Comparison of ENCODE assay signal across 8 cellular contexts in genomic region chr16:11740567-11740966, GRCh38. TPM values are rescaled to one million over a fixed set of nuclear protein-coding genes. Genes with fewer than 3 reads are reported as not detected.
DNase-seq lines count a peak whose midpoint lies in the region; ATAC-seq and TF ChIP-seq lines count a peak whose summit lies in the region.

No MANE protein-coding gene starts in this region.

- H3F3A ChIP-seq in SK-N-SH (replicated peaks; ENCODE audit: insufficient read depth): peaks cover 9% of the 10 kb centered on the region

- H4K20me1 ChIP-seq in SK-N-SH (ENCODE audit: insufficient read depth): peaks cover 50% of the 10 kb centered on the region

- TF ChIP-seq POLR2A in gastroesophageal sphincter (IDR thresholded peaks at IDR 0.05): no peak

- POLR2A ChIA-PET in SK-N-SH (lab: Yijun Ruan, JAX): no interaction called here
- POLR2A ChIA-PET in WTC11 (lab: Charles Lee): no interaction called here

- peak overlapping the region; percentile 87; the same call in 1 of the 2 replicates for H3K9ac ChIP-seq in SK-N-SH

- H3K4me3 Mint-ChIP-seq in WTC11: peak overlapping the region; percentile 93
- peak overlapping the region; percentile 99 for H3K4me3 Mint-ChIP-seq in stimulated activated memory B cell treated with anti-CD40 and anti-IgM and Interleukin-4, amounts not matched to agents 10 μg/mL and 1 μg/mL and 100 μg/mL, for 72 hours

- no peaks in the 10 kb centered on the region for H3K9me2 ChIP-seq in SK-N-SH

- H3K27me3 ChIP-seq in SK-N-SH (ENCODE audit: insufficient read depth): no peaks in the 10 kb centered on the region
- no peaks in the 10 kb centered on the region for H3K27me3 ChIP-seq in gastroesophageal sphincter

- H3K9me3 Mint-ChIP-seq in WTC11: no peaks in the 10 kb centered on the region
- H3K9me3 Mint-ChIP-seq in stimulated activated memory B cell treated with anti-CD40 and anti-IgM and Interleukin-4, amounts not matched to agents 10 μg/mL and 1 μg/mL and 100 μg/mL, for 72 hours: no peaks in the 10 kb centered on the region

- peaks cover 6 to 14% of the 10 kb centered on the region in 2 experiments; a peak in 3 of 4 replicates for H3K4me1 ChIP-seq in SK-N-SH (ENCODE audit: control insufficient read depth in 1 of 2, insufficient read depth in 2 of 2, low read depth in 1 of 2, low read length in 1 of 2)
- H3K4me1 ChIP-seq in gastroesophageal sphincter: peaks cover 5 to 72% (median 9%) of the 10 kb centered on the region in 3 donors

- no peak for TF ChIP-seq RAD21 in SK-N-SH (IDR thresholded peaks at IDR 0.05; ENCODE audit: low read length)

- CTCF ChIA-PET in SK-N-SH (lab: Yijun Ruan, JAX): interaction anchor here (1.7 kb wide), 1 partner anchor 38 kb away, joined by 3 read pairs; no protein-coding TSS in a partner anchor
- CTCF ChIA-PET in WTC11 (lab: Charles Lee): no interaction called here

- WGBS in SK-N-SH (ENCODE audit: low lambda C conversion rate): 91% methylated on average over 3 of the region's 3 CpGs
- WGBS in gastroesophageal sphincter (ENCODE audit: low coverage in 1 of 2), 2 donors: 45 to 55% methylated on average over 3 of the region's 3 CpGs

- no peak overlapping the region for H3K27ac Mint-ChIP-seq in WTC11
- peak overlapping the region; percentile 95 for H3K27ac Mint-ChIP-seq in stimulated activated memory B cell treated with anti-CD40 and anti-IgM and Interleukin-4, amounts not matched to agents 10 μg/mL and 1 μg/mL and 100 μg/mL, for 72 hours

- H2AFZ ChIP-seq in SK-N-SH (ENCODE audit: low read depth): no peak overlapping the region

- DNase-seq in SK-N-SH (no peak), WTC11 (ENCODE audit: low spot score) (no peak), NCI-H2171 treated with DMSO at 0.1 percent for 48 hours (lab: John Stamatoyannopoulos, UW) (no peak), NCI-H187 treated with DMSO at 0.1 percent for 48 hours (lab: John Stamatoyannopoulos, UW) (no peak)

- H3K79me2 ChIP-seq in SK-N-SH (ENCODE audit: insufficient read depth): peaks cover 71% of the 10 kb centered on the region

- no peaks in the 10 kb centered on the region for H3K27me3 Mint-ChIP-seq in WTC11 (ENCODE audit: low read depth)
- H3K27me3 Mint-ChIP-seq in stimulated activated memory B cell treated with anti-CD40 and anti-IgM and Interleukin-4, amounts not matched to agents 10 μg/mL and 1 μg/mL and 100 μg/mL, for 72 hours: no peaks in the 10 kb centered on the region

- TF ChIP-seq CTCF in SK-N-SH (IDR thresholded peaks at IDR 0.05) (no peak), WTC11 (IDR thresholded peaks at IDR 0.05) (no peak), gastroesophageal sphincter (IDR thresholded peaks at IDR 0.05) (no peak)

- peak overlapping the region in 1 of 2 experiments; percentile 87; a peak in 2 of 4 replicates for H3K4me3 ChIP-seq in SK-N-SH (ENCODE audit: low read depth in 2 of 2, low read length in 1 of 2)
- H3K4me3 ChIP-seq in gastroesophageal sphincter: peak overlapping the region in 1 of 2 donors; percentile 89

- TF ChIP-seq EP300 in SK-N-SH (IDR thresholded peaks at IDR 0.05; ENCODE audit: borderline replicate concordance in 1 of 2, low read depth in 1 of 2, low read length in 1 of 2) (no peak), gastroesophageal sphincter (IDR thresholded peaks at IDR 0.05) (no peak)

- peaks cover 10 to 11% of the 10 kb centered on the region in 2 experiments for H3K36me3 ChIP-seq in SK-N-SH (replicated peaks in 1 of 2; ENCODE audit: control insufficient read depth in 1 of 2, insufficient read depth in 2 of 2, low read length in 1 of 2)
- H3K36me3 ChIP-seq in gastroesophageal sphincter: peaks cover 0 to 16% of the 10 kb centered on the region in 2 donors

- H3K9me3 ChIP-seq in SK-N-SH (no peaks in the 10 kb centered on the region), gastroesophageal sphincter (no peaks in the 10 kb centered on the region)

- H3K4me1 Mint-ChIP-seq in WTC11: peaks cover 21% of the 10 kb centered on the region
- peaks cover 66% of the 10 kb centered on the region for H3K4me1 Mint-ChIP-seq in stimulated activated memory B cell treated with anti-CD40 and anti-IgM and Interleukin-4, amounts not matched to agents 10 μg/mL and 1 μg/mL and 100 μg/mL, for 72 hours

- no peak for ATAC-seq in SK-N-SH treated with all-trans-retinoic acid at 6 μM for 48 hours
- no peak for ATAC-seq in WTC11
- no peak for ATAC-seq in gastroesophageal sphincter
- no peak for ATAC-seq in stimulated activated memory B cell treated with anti-CD40 and anti-IgM and Interleukin-4, amounts not matched to agents 10 μg/mL and 1 μg/mL and 100 μg/mL, for 72 hours
- no peak for ATAC-seq in HG02610 (IDR thresholded peaks at IDR 0.05; ENCODE audit: unreplicated experiment)

- peak overlapping the region; percentile 93 for H3K4me2 ChIP-seq in SK-N-SH

- no peak overlapping the region for H3K27ac ChIP-seq in SK-N-SH (ENCODE audit: low read depth in 2 of 2, low read length in 1 of 2)
- H3K27ac ChIP-seq in gastroesophageal sphincter: peak overlapping the region in 3 of 4 donors; percentile 95 to 99 (median 97)

- peaks cover 5% of the 10 kb centered on the region; the same call in 1 of the 2 replicates for H3K36me3 Mint-ChIP-seq in WTC11
- H3K36me3 Mint-ChIP-seq in stimulated activated memory B cell treated with anti-CD40 and anti-IgM and Interleukin-4, amounts not matched to agents 10 μg/mL and 1 μg/mL and 100 μg/mL, for 72 hours: peaks cover 29% of the 10 kb centered on the region

TF ChIP-seq in SK-N-SH, 30 proteins besides CTCF, POLR2A, EP300 and RAD21:
- no peak for TF ChIP-seq MEF2A (IDR thresholded peaks at IDR 0.05; ENCODE audit: borderline replicate concordance, low read depth)
- TF ChIP-seq MXI1 (IDR thresholded peaks at IDR 0.05; ENCODE audit: low read depth, low read length): 0 out of 2 replicates have a peak, but pooled peaks have one; percentile 16
- TF ChIP-seq CHD2 (IDR thresholded peaks at IDR 0.05; ENCODE audit: low read length, partially characterized antibody): no peak

TF ChIP-seq in SK-N-SH treated with all-trans-retinoic acid at 6 μM for 48 hours, 23 proteins besides CTCF, POLR2A, EP300 and RAD21 (continues in another document):
- TF ChIP-seq ZFP30 (CRISPR knock-in tag; IDR thresholded peaks at IDR 0.05): no peak
- no peak for TF ChIP-seq ARNTL (CRISPR knock-in tag; IDR thresholded peaks at IDR 0.05; ENCODE audit: borderline replicate concordance, low read depth)
- no peak for TF ChIP-seq ZNF8 (CRISPR knock-in tag; IDR thresholded peaks at IDR 0.05)
- TF ChIP-seq ISL1 (CRISPR knock-in tag; IDR thresholded peaks at IDR 0.05): no peak
- no peak for TF ChIP-seq PATZ1 (CRISPR knock-in tag; IDR thresholded peaks at IDR 0.05; ENCODE audit: borderline replicate concordance)

TF ChIP-seq in WTC11, 78 proteins besides CTCF, POLR2A, EP300 and RAD21 (continues in another document):
- no peak for TF ChIP-seq IRF2 (CRISPR knock-in tag; IDR thresholded peaks at IDR 0.05; ENCODE audit: borderline replicate concordance, low read depth)
- no peak for TF ChIP-seq PRRX2 (CRISPR knock-in tag; IDR thresholded peaks at IDR 0.05)
- no peak for TF ChIP-seq ATF1 (CRISPR knock-in tag; IDR thresholded peaks at IDR 0.05)
- TF ChIP-seq ZNF138 (CRISPR knock-in tag; conservative IDR thresholded peaks at IDR 0.05): no peak
- no peak for TF ChIP-seq TEAD4 (CRISPR knock-in tag; IDR thresholded peaks at IDR 0.05)
- TF ChIP-seq MAX (CRISPR knock-in tag; IDR thresholded peaks at IDR 0.05): no peak
- no peak for TF ChIP-seq ZNF671 (CRISPR knock-in tag; IDR thresholded peaks at IDR 0.05)
- TF ChIP-seq TCF7 (CRISPR knock-in tag; IDR thresholded peaks at IDR 0.05; ENCODE audit: low read depth): no peak
- TF ChIP-seq ZNF263 (CRISPR knock-in tag; IDR thresholded peaks at IDR 0.05; ENCODE audit: low read depth): no peak
- no peak for TF ChIP-seq ZMAT4 (CRISPR knock-in tag; IDR thresholded peaks at IDR 0.05)
- no peak for TF ChIP-seq ETV6 (CRISPR knock-in tag; IDR thresholded peaks at IDR 0.05)

RNA-seq across cellular contexts. Expression of gene TXNDC11, which starts 2.1 kb away (rescaled TPM):
- 37.0 and 39.6 TPM in 2 replicates for polyA plus RNA-seq in SK-N-SH (2012; rRNA removed)
- 27.5 and 32.6 TPM in 2 replicates for polyA plus RNA-seq in SK-N-SH (2012; cell fraction: cytosol; rRNA removed)
- 39.7 and 55.5 TPM in 2 replicates for polyA plus RNA-seq in SK-N-SH (2012; cell fraction: nucleus; rRNA removed)
- total RNA-seq in WTC11 (2021): 11.1 to 11.5 TPM (median 11.4 TPM) in 3 replicates
- total RNA-seq in gastroesophageal sphincter: 10 to 100 TPM; 30.2 to 53.5 (median 46.4) TPM

RNA-seq across cellular contexts. Expression of gene ZC3H7A, which starts 56.5 kb away (rescaled TPM):
- polyA plus RNA-seq in SK-N-SH (2012; rRNA removed): 31.9 and 38.7 TPM in 2 replicates
- polyA plus RNA-seq in SK-N-SH (2012; cell fraction: cytosol; rRNA removed): 39.8 and 48.0 TPM in 2 replicates
- 71.8 and 77.3 TPM in 2 replicates for polyA plus RNA-seq in SK-N-SH (2012; cell fraction: nucleus; rRNA removed)
- total RNA-seq in WTC11 (2021): 39.9 to 45.9 TPM (median 43.0 TPM) in 3 replicates
- total RNA-seq in gastroesophageal sphincter: 10 to 100 TPM; 55.5 to 78.9 (median 68.4) TPM

Comparison
In these comparisons a context has a peak if more than half of its experiments do, and no peak if none do; other contexts are left out.
1. H3K27ac ChIP-seq: peak in gastroesophageal sphincter (3 of 4); none in SK-N-SH (0 of 2).